In genomic region chr2:189762551-189763298, GRCh38 we compare ENCODE assay signal across 1 cellular context.
A peak's percentile ranks its signal among the peaks of the same experiment; 100 is the strongest.
TF ChIP-seq lines count a peak whose summit lies in the region.

A gene with protein sequence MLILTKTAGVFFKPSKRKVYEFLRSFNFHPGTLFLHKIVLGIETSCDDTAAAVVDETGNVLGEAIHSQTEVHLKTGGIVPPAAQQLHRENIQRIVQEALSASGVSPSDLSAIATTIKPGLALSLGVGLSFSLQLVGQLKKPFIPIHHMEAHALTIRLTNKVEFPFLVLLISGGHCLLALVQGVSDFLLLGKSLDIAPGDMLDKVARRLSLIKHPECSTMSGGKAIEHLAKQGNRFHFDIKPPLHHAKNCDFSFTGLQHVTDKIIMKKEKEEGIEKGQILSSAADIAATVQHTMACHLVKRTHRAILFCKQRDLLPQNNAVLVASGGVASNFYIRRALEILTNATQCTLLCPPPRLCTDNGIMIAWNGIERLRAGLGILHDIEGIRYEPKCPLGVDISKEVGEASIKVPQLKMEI (minus strand): TSS chr2:189762792. CDS start chr2:189761640, 1,152 bp downstream.

TF ChIP-seq in HepG2, 621 proteins besides CTCF, POLR2A, EP300 and RAD21 (continued from another document and continues in another):
- TF ChIP-seq, protein P1, sequence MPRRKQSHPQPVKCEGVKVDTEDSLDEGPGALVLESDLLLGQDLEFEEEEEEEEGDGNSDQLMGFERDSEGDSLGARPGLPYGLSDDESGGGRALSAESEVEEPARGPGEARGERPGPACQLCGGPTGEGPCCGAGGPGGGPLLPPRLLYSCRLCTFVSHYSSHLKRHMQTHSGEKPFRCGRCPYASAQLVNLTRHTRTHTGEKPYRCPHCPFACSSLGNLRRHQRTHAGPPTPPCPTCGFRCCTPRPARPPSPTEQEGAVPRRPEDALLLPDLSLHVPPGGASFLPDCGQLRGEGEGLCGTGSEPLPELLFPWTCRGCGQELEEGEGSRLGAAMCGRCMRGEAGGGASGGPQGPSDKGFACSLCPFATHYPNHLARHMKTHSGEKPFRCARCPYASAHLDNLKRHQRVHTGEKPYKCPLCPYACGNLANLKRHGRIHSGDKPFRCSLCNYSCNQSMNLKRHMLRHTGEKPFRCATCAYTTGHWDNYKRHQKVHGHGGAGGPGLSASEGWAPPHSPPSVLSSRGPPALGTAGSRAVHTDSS (CRISPR knock-in tag; conservative IDR thresholded peaks at IDR 0.05), result no peak
- TF ChIP-seq HDAC1 (CRISPR knock-in tag; IDR thresholded peaks at IDR 0.05), result peak; percentile 69; the same call in 1 of the 2 replicates
- TF ChIP-seq YY1 (IDR thresholded peaks at IDR 0.05; ENCODE audit: insufficient read depth, insufficient replicate concordance, low read depth, low read length), result peak; percentile 66
- no peak for TF ChIP-seq ZNF260 (CRISPR knock-in tag; IDR thresholded peaks at IDR 0.05; ENCODE audit: borderline replicate concordance, low read depth)
- no peak for TF ChIP-seq MIER2 (CRISPR knock-in tag; IDR thresholded peaks at IDR 0.05)
- TF ChIP-seq HNF4G (IDR thresholded peaks at IDR 0.05; ENCODE audit: borderline replicate concordance, low read depth, low read length), result peak; percentile 9; the same call in 1 of the 2 replicates
- TF ChIP-seq HNF4G (CRISPR knock-in tag; IDR thresholded peaks at IDR 0.05; ENCODE audit: borderline replicate concordance, low read depth), result no peak; the same call in 1 of the 2 replicates
- TF ChIP-seq SP4 (CRISPR knock-in tag; IDR thresholded peaks at IDR 0.05), result no peak
- TF ChIP-seq TIGD3 (CRISPR knock-in tag; IDR thresholded peaks at IDR 0.05; ENCODE audit: borderline replicate concordance), result 0 out of 2 replicates have a peak, but pooled peaks have one; percentile 46
- no peak for TF ChIP-seq STAT6 (CRISPR knock-in tag; IDR thresholded peaks at IDR 0.05; ENCODE audit: borderline replicate concordance)
- TF ChIP-seq, protein P2, sequence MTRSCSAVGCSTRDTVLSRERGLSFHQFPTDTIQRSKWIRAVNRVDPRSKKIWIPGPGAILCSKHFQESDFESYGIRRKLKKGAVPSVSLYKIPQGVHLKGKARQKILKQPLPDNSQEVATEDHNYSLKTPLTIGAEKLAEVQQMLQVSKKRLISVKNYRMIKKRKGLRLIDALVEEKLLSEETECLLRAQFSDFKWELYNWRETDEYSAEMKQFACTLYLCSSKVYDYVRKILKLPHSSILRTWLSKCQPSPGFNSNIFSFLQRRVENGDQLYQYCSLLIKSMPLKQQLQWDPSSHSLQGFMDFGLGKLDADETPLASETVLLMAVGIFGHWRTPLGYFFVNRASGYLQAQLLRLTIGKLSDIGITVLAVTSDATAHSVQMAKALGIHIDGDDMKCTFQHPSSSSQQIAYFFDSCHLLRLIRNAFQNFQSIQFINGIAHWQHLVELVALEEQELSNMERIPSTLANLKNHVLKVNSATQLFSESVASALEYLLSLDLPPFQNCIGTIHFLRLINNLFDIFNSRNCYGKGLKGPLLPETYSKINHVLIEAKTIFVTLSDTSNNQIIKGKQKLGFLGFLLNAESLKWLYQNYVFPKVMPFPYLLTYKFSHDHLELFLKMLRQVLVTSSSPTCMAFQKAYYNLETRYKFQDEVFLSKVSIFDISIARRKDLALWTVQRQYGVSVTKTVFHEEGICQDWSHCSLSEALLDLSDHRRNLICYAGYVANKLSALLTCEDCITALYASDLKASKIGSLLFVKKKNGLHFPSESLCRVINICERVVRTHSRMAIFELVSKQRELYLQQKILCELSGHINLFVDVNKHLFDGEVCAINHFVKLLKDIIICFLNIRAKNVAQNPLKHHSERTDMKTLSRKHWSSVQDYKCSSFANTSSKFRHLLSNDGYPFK (CRISPR knock-in tag; IDR thresholded peaks at IDR 0.05; ENCODE audit: borderline replicate concordance), result peak; percentile 80; the same call in 1 of the 2 replicates
- TF ChIP-seq, protein P3, sequence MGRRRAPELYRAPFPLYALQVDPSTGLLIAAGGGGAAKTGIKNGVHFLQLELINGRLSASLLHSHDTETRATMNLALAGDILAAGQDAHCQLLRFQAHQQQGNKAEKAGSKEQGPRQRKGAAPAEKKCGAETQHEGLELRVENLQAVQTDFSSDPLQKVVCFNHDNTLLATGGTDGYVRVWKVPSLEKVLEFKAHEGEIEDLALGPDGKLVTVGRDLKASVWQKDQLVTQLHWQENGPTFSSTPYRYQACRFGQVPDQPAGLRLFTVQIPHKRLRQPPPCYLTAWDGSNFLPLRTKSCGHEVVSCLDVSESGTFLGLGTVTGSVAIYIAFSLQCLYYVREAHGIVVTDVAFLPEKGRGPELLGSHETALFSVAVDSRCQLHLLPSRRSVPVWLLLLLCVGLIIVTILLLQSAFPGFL (CRISPR knock-in tag; IDR thresholded peaks at IDR 0.05), result no peak
- TF ChIP-seq SPEN (CRISPR knock-in tag; IDR thresholded peaks at IDR 0.05; ENCODE audit: low read depth), result peak; percentile 83
- TF ChIP-seq ZFP41 (CRISPR knock-in tag; IDR thresholded peaks at IDR 0.05; ENCODE audit: borderline replicate concordance), result no peak; the same call in 1 of the 2 replicates
- peak; percentile 63; the same call in 1 of the 2 replicates for TF ChIP-seq ZNF782 (CRISPR knock-in tag; IDR thresholded peaks at IDR 0.05; ENCODE audit: borderline replicate concordance)
- TF ChIP-seq, protein P4, sequence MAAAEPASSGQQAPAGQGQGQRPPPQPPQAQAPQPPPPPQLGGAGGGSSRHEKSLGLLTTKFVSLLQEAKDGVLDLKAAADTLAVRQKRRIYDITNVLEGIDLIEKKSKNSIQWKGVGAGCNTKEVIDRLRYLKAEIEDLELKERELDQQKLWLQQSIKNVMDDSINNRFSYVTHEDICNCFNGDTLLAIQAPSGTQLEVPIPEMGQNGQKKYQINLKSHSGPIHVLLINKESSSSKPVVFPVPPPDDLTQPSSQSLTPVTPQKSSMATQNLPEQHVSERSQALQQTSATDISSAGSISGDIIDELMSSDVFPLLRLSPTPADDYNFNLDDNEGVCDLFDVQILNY (CRISPR knock-in tag; conservative IDR thresholded peaks at IDR 0.05), result 0 out of 2 replicates have a peak, but pooled peaks have one; percentile 28
- 0 out of 2 replicates have a peak, but pooled peaks have one; percentile 16 for TF ChIP-seq ZNF775 (CRISPR knock-in tag; IDR thresholded peaks at IDR 0.05; ENCODE audit: borderline replicate concordance)
- TF ChIP-seq GATAD2A (CRISPR knock-in tag; IDR thresholded peaks at IDR 0.05), result peak; percentile 76
- no peak for TF ChIP-seq JDP2 (CRISPR knock-in tag; IDR thresholded peaks at IDR 0.05; ENCODE audit: borderline replicate concordance)
- TF ChIP-seq SETDB1 (CRISPR knock-in tag; IDR thresholded peaks at IDR 0.05; ENCODE audit: borderline replicate concordance), result no peak
- TF ChIP-seq, protein P5, sequence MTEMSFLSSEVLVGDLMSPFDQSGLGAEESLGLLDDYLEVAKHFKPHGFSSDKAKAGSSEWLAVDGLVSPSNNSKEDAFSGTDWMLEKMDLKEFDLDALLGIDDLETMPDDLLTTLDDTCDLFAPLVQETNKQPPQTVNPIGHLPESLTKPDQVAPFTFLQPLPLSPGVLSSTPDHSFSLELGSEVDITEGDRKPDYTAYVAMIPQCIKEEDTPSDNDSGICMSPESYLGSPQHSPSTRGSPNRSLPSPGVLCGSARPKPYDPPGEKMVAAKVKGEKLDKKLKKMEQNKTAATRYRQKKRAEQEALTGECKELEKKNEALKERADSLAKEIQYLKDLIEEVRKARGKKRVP (CRISPR knock-in tag; IDR thresholded peaks at IDR 0.05), result peak in 1 of 2 experiments; percentile 51; a peak in 1 of 4 replicates
- peak; percentile 43 for TF ChIP-seq THAP7 (CRISPR knock-in tag; IDR thresholded peaks at IDR 0.05)
- peak; percentile 83 for TF ChIP-seq ZNF556 (CRISPR knock-in tag; IDR thresholded peaks at IDR 0.05; ENCODE audit: borderline replicate concordance)
- TF ChIP-seq KAT7 (CRISPR knock-in tag; IDR thresholded peaks at IDR 0.05; ENCODE audit: borderline replicate concordance), result peak; percentile 89
- no peak for TF ChIP-seq FOXP1 (IDR thresholded peaks at IDR 0.05)
- TF ChIP-seq FOXP1 (CRISPR knock-in tag; IDR thresholded peaks at IDR 0.05), result no peak
- TF ChIP-seq, protein P6, sequence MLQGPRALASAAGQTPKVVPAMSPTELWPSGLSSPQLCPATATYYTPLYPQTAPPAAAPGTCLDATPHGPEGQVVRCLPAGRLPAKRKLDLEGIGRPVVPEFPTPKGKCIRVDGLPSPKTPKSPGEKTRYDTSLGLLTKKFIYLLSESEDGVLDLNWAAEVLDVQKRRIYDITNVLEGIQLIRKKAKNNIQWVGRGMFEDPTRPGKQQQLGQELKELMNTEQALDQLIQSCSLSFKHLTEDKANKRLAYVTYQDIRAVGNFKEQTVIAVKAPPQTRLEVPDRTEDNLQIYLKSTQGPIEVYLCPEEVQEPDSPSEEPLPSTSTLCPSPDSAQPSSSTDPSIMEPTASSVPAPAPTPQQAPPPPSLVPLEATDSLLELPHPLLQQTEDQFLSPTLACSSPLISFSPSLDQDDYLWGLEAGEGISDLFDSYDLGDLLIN (CRISPR knock-in tag; IDR thresholded peaks at IDR 0.05; ENCODE audit: borderline replicate concordance), result no peak
- TF ChIP-seq MEIS2 (CRISPR knock-in tag; IDR thresholded peaks at IDR 0.05), result peak; percentile 62
- TF ChIP-seq ZNF512B (CRISPR knock-in tag; IDR thresholded peaks at IDR 0.05; ENCODE audit: borderline replicate concordance), result peak; percentile 27; the same call in 1 of the 2 replicates
- TF ChIP-seq ARID4A (CRISPR knock-in tag; IDR thresholded peaks at IDR 0.05; ENCODE audit: borderline replicate concordance), result peak; percentile 91
- no peak for TF ChIP-seq XBP1 (CRISPR knock-in tag; IDR thresholded peaks at IDR 0.05)
